8 cellular contexts compared by ENCODE assay signal in genomic region chr16:65121870-65122723, GRCh38. TPM values are rescaled to one million over a fixed set of nuclear protein-coding genes. Genes with fewer than 3 reads are reported as not detected.
DNase-seq lines count a peak whose midpoint lies in the region; ATAC-seq and TF ChIP-seq lines count a peak whose summit lies in the region.

A gene with protein sequence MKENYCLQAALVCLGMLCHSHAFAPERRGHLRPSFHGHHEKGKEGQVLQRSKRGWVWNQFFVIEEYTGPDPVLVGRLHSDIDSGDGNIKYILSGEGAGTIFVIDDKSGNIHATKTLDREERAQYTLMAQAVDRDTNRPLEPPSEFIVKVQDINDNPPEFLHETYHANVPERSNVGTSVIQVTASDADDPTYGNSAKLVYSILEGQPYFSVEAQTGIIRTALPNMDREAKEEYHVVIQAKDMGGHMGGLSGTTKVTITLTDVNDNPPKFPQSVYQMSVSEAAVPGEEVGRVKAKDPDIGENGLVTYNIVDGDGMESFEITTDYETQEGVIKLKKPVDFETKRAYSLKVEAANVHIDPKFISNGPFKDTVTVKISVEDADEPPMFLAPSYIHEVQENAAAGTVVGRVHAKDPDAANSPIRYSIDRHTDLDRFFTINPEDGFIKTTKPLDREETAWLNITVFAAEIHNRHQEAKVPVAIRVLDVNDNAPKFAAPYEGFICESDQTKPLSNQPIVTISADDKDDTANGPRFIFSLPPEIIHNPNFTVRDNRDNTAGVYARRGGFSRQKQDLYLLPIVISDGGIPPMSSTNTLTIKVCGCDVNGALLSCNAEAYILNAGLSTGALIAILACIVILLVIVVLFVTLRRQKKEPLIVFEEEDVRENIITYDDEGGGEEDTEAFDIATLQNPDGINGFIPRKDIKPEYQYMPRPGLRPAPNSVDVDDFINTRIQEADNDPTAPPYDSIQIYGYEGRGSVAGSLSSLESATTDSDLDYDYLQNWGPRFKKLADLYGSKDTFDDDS (minus strand): TSS chr16:65122063. CDS start chr16:65004869, 117,194 bp downstream.

- H3K9me2 ChIP-seq in MM.1S (replicated peaks; ENCODE audit: insufficient read depth, low read length): no peaks in the 10 kb centered on the region

- no peak within 1 kb of the TSS for H3K27ac ChIP-seq in MM.1S (ENCODE audit: low read length)
- H3K27ac ChIP-seq in right lobe of liver: no peak within 1 kb of the TSS
- peak within 1 kb of the TSS; percentile 81 to 90 for H3K27ac ChIP-seq in testis

- no peaks in the 10 kb centered on the region for H3K27me3 ChIP-seq in MM.1S (replicated peaks; ENCODE audit: insufficient read depth, low read length)
- peaks cover 0 to 9% of the 10 kb centered on the region in 2 donors for H3K27me3 ChIP-seq in right lobe of liver
- H3K27me3 ChIP-seq in testis: no peaks in the 10 kb centered on the region

- H3K9me3 ChIP-seq in MM.1S (replicated peaks; ENCODE audit: insufficient read depth, low read length): no peaks in the 10 kb centered on the region
- H3K9me3 ChIP-seq in right lobe of liver: no peaks in the 10 kb centered on the region
- no peaks in the 10 kb centered on the region for H3K9me3 ChIP-seq in testis

- ATAC-seq in right lobe of liver: peak in 2 of 4 donors; percentile 18 to 20
- ATAC-seq in GM21515 (IDR thresholded peaks at IDR 0.05; ENCODE audit: unreplicated experiment): no peak

- no peaks in the 10 kb centered on the region for H3K79me2 ChIP-seq in MM.1S (ENCODE audit: low read length)

- no peaks in the 10 kb centered on the region for H3K36me3 ChIP-seq in MM.1S (replicated peaks; ENCODE audit: insufficient read depth, low read length)
- no peaks in the 10 kb centered on the region for H3K36me3 ChIP-seq in right lobe of liver
- no peaks in the 10 kb centered on the region for H3K36me3 ChIP-seq in testis (ENCODE audit: low read depth, missing control alignments)

- H3K4me3 ChIP-seq in MM.1S (ENCODE audit: low read length): no peak within 1 kb of the TSS
- peak within 1 kb of the TSS; percentile 26 to 33 (median 32) for H3K4me3 ChIP-seq in right lobe of liver
- peak within 1 kb of the TSS; percentile 61 to 78 for H3K4me3 ChIP-seq in testis

- H3K4me2 ChIP-seq in MM.1S (ENCODE audit: low read depth, low read length): peak within 1 kb of the TSS; percentile 14; the same call in 1 of the 2 replicates

- WGBS in right lobe of liver (ENCODE audit: insufficient coverage, low coverage, low lambda C conversion rate, missing lambda C conversion rate): 4% methylated on average over 11 of the region's 69 CpGs
- 1% methylated on average over 33 to 51 of the region's 69 CpGs for WGBS in testis, 2 donors

- H3K4me1 ChIP-seq in MM.1S (ENCODE audit: low read length): no peaks in the 10 kb centered on the region
- H3K4me1 ChIP-seq in right lobe of liver: peaks cover 0 to 8% (median 0%) of the 10 kb centered on the region in 4 donors
- H3K4me1 ChIP-seq in testis: peaks cover 17% of the 10 kb centered on the region

- TF ChIP-seq CTCF in MM.1S (IDR thresholded peaks at IDR 0.05; ENCODE audit: low read length): no peak
- no peak for TF ChIP-seq CTCF in right lobe of liver (IDR thresholded peaks at IDR 0.05)
- peak in 1 of 3 experiments; percentile 40 for TF ChIP-seq CTCF in testis (IDR thresholded peaks at IDR 0.05)

- no peaks in the 10 kb centered on the region for H3F3A ChIP-seq in MM.1S (ENCODE audit: insufficient read depth, low read length)

- no peak for DNase-seq in MM.1S
- peak; percentile 82 for DNase-seq in ecto neural progenitor cell (ENCODE audit: low spot score)
- no peak for DNase-seq in right lobe of liver
- peak; percentile 60 for DNase-seq in testis
- DNase-seq in stimulated activated CD4-positive, alpha-beta T cell treated with anti-CD3 and anti-CD28 coated beads, Interleukin-2, amount 100 ng/mL, for 48 hours: no peak
- DNase-seq in SIG-M5 treated with dmso at 0.1 percent for 504 hours (lab: John Stamatoyannopoulos, UW; ENCODE audit: unreplicated experiment): no peak
- no peak for DNase-seq in foreskin melanocyte

- H4K20me1 ChIP-seq in MM.1S (ENCODE audit: insufficient read depth, low read length): no peaks in the 10 kb centered on the region

- intact Hi-C loops in right lobe of liver (cut with DNase I): no loop called here
- intact Hi-C loops in testis (cut with DNase I; ENCODE audit: low total_unique reads): no loop called here

- no peak for TF ChIP-seq POLR2A in right lobe of liver (IDR thresholded peaks at IDR 0.05)
- TF ChIP-seq POLR2A in testis (IDR thresholded peaks at IDR 0.05): no peak

- no peak within 1 kb of the TSS; the same call in 1 of the 2 replicates for H2AFZ ChIP-seq in MM.1S (ENCODE audit: low read length)

- no peak within 1 kb of the TSS for H3K9ac ChIP-seq in MM.1S (ENCODE audit: low read length)

RNA-seq across cellular contexts. Expression of the gene that starts here (rescaled TPM):
- total RNA-seq in right lobe of liver (1 to 10 TPM; 1.2 to 6.6 (median 3.0) TPM), testis (10 to 100 TPM; 24.0 to 32.8 TPM)
- 32.5 TPM for polyA plus RNA-seq in testis (ENCODE audit: insufficient read depth, low read depth, low replicate concordance)

Comparison
In these comparisons a context has a peak if more than half of its experiments do, and no peak if none do; other contexts are left out.
1. DNase-seq: peak in ecto neural progenitor cell (single experiment) and testis (single experiment); none in MM.1S (single experiment), right lobe of liver (0 of 3), stimulated activated CD4-positive, alpha-beta T cell treated with anti-CD3 and anti-CD28 coated beads, Interleukin-2, amount 100 ng/mL, for 48 hours (0 of 2), SIG-M5 treated with dmso at 0.1 percent for 504 hours (single experiment) and foreskin melanocyte (single experiment).
2. H3K27ac ChIP-seq: peak in testis (2 of 2); none in MM.1S (single experiment) and right lobe of liver (0 of 3).